Comparison of ENCODE assay signal across 1 cellular context in the genomic region with DNA sequence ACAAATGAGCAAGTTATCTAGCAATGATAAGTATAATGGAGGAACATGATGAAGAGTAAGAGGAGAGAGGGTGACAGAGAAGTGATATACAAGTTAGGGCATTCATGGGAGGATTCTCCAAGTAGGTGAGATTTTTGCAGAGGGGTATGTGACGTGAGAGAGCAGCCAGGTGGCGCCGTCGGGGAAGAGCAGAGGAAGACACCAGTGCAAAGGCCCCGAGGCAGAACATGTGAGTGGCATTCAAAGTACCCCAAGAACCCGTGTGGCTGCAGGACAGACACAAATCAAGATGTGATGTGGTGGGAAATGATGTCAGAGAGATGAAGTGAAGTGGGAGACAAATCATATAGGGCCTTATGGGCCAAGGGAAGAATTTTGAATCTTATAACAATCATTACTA.
TF ChIP-seq lines count a peak whose summit lies in the region.

No MANE protein-coding gene starts in this region.

TF ChIP-seq in HEK293T, 16 proteins besides CTCF, POLR2A, EP300 and RAD21 (continued from another document):
- TF ChIP-seq L3MBTL2 (conservative IDR thresholded peaks at IDR 0.05) (no peak), HDGF (IDR thresholded peaks at IDR 0.05; ENCODE audit: borderline replicate concordance) (no peak), NFRKB (IDR thresholded peaks at IDR 0.05) (no peak), SP1 (IDR thresholded peaks at IDR 0.05) (no peak), BHLHE40 (IDR thresholded peaks at IDR 0.05; ENCODE audit: borderline replicate concordance) (no peak)
